Comparison of ENCODE assay signal across 15 cellular contexts in the genomic region with DNA sequence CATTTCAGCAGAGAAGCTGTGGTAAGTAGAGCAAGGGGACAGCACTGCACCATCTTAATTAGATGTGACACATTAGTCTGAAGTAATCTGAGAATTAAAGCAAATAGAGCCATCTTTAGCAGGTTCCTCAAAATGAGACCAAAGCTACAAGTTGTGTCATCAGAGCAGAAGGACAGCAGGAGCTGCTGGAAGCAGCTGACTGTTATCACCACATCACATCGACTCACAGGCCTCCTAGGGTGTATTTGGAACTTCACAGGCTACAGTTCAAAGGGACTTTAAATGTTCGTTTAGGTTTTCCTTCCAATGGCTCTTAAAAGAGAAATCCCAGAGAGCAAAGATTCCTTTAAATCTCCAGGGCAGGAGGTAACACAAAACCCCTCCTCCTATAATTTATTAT.
DNase-seq lines count a peak whose midpoint lies in the region; ATAC-seq, FAIRE-seq and TF ChIP-seq lines count a peak whose summit lies in the region.
"Had no signal": no experiment of that assay in that cellular context is flagged by ENCODE, and none has a peak within 500 bp of the region (broad histone marks: within the 10 kb centered on the region; RNA-seq: fewer than 3 reads in every experiment).

No MANE protein-coding gene starts in this region.

- TF ChIP-seq CTCF in K562 (IDR thresholded peaks at IDR 0.05 in 2 of 3, conservative IDR thresholded peaks at IDR 0.05 in 1 of 3; ENCODE audit: insufficient read depth in 2 of 3, low read depth in 1 of 3, low read length in 3 of 3) (peak in 1 of 3 experiments; percentile 20; a peak in 1 of 6 replicates), nephron progenitor cell (IDR thresholded peaks at IDR 0.05) (no peak), coronary artery (IDR thresholded peaks at IDR 0.05) (no peak), D721Med (IDR thresholded peaks at IDR 0.05; ENCODE audit: insufficient read depth, missing control alignments) (no peak), right atrium auricular region (IDR thresholded peaks at IDR 0.05) (no peak)

- H3K9ac ChIP-seq in K562 (ENCODE audit: insufficient read depth in 1 of 2, low read depth in 2 of 2, low read length in 2 of 2), result no peak overlapping the region

- H3K79me2 ChIP-seq in K562 (ENCODE audit: control insufficient read depth, insufficient read depth, low read length), result no peaks in the 10 kb centered on the region

- intact Hi-C loops in K562 (cut with micrococcal nuclease), result loop anchor here (2.0 to 10.0 kb wide), 6 partner anchors 60 to 523 kb away; a partner anchor contains a TSS

- ATAC-seq in K562, result peak; percentile 95
- ATAC-seq: activated T-cell treated with anti-CD3 and anti-CD28 coated beads, Interleukin-2, amount 50 U/mL, for 4 hours; gastrocnemius medialis had no signal

- H3K27me3 ChIP-seq in K562 (ENCODE audit: control insufficient read depth in 2 of 2, insufficient read depth in 2 of 2, low read length in 2 of 2) (no peaks in the 10 kb centered on the region), right atrium auricular region (no peaks in the 10 kb centered on the region)
- H3K27me3 ChIP-seq: gastrocnemius medialis, SJSA1, testis had no signal

- no peak overlapping the region for H3K4me3 Mint-ChIP-seq in nephron progenitor cell
- H3K4me3 Mint-ChIP-seq: activated T-cell treated with anti-CD3 and anti-CD28 coated beads, Interleukin-2, amount 50 U/mL, for 4 hours; CD8-positive, alpha-beta memory T cell had no signal

- H3K4me3 ChIP-seq in K562 (no peak overlapping the region), coronary artery (no peak overlapping the region), right atrium auricular region (no peak overlapping the region)
- H3K4me3 ChIP-seq: gastrocnemius medialis, SJSA1, smooth muscle cell, testis had no signal

- H3K9me3 ChIP-seq in K562 (replicated peaks; ENCODE audit: control insufficient read depth, insufficient read depth, low read depth, low read length), result no peaks in the 10 kb centered on the region
- H3K9me3 ChIP-seq in right atrium auricular region, result no peaks in the 10 kb centered on the region
- H3K9me3 ChIP-seq: gastrocnemius medialis, SJSA1, testis had no signal

- H3K27ac Mint-ChIP-seq in nephron progenitor cell, result peak overlapping the region; percentile 38
- H3K27ac Mint-ChIP-seq: CD8-positive, alpha-beta memory T cell had no signal

- peak overlapping the region; percentile 55 for H2AFZ ChIP-seq in K562 (ENCODE audit: low read depth, low read length)

- H3K27me3 Mint-ChIP-seq in nephron progenitor cell (ENCODE audit: low read depth, poor library complexity), result no peaks in the 10 kb centered on the region

- CTCF ChIA-PET in K562 (lab: Yijun Ruan, JAX; ENCODE audit: low intra/inter-chr PET ratio), result no interaction called here

- POLR2A ChIA-PET in K562 (lab: Yijun Ruan, JAX), result interaction anchor here (0.6 to 2.0 kb wide), 5 partner anchors 9 to 390 kb away, joined by 3 to 6 read pairs (median 4); a partner anchor contains a TSS

- H4K20me1 ChIP-seq in K562 (replicated peaks; ENCODE audit: control insufficient read depth, insufficient read depth, low read length), result no peaks in the 10 kb centered on the region

- BruUV-seq in K562 (replicated peaks; lab: Mats Ljungman, UMichigan), result no TSS peak

- H3K4me1 Mint-ChIP-seq in nephron progenitor cell, result peaks cover 29% of the 10 kb centered on the region
- H3K4me1 Mint-ChIP-seq: CD8-positive, alpha-beta memory T cell had no signal

- peaks cover 0 to 16% of the 10 kb centered on the region in 2 experiments; a peak in 2 of 5 replicates for H3K4me1 ChIP-seq in K562 (replicated peaks in 1 of 2; ENCODE audit: control insufficient read depth in 2 of 2, insufficient read depth in 2 of 2, low read length in 2 of 2)
- H3K4me1 ChIP-seq in right atrium auricular region, result no peaks in the 10 kb centered on the region
- H3K4me1 ChIP-seq: gastrocnemius medialis, SJSA1, testis had no signal

- WGBS in K562 (ENCODE audit: insufficient coverage, low coverage, missing lambda C conversion rate), result 0% methylated on average over 2 of the region's 2 CpGs

- no peaks in the 10 kb centered on the region for H3K36me3 Mint-ChIP-seq in nephron progenitor cell (ENCODE audit: low read depth)
- H3K36me3 Mint-ChIP-seq: CD8-positive, alpha-beta memory T cell had no signal

- H3K36me3 ChIP-seq in K562 (ENCODE audit: control insufficient read depth, insufficient read depth, low read length), result no peaks in the 10 kb centered on the region
- H3K36me3 ChIP-seq in right atrium auricular region, result no peaks in the 10 kb centered on the region
- H3K36me3 ChIP-seq: gastrocnemius medialis, SJSA1 had no signal

- no peaks in the 10 kb centered on the region for H3K9me3 Mint-ChIP-seq in nephron progenitor cell
- H3K9me3 Mint-ChIP-seq: activated T-cell treated with anti-CD3 and anti-CD28 coated beads, Interleukin-2, amount 50 U/mL, for 4 hours; CD8-positive, alpha-beta memory T cell had no signal

- 0 out of 2 replicates have a peak, but pooled peaks have one; percentile 32 for TF ChIP-seq EP300 in K562 (IDR thresholded peaks at IDR 0.05; ENCODE audit: low read length)

- peak; percentile 74 for FAIRE-seq in K562 (lab: Jason Lieb, UNC)
- FAIRE-seq in D721Med (lab: Jason Lieb, UNC), result no peak

- no peak overlapping the region for H3K27ac ChIP-seq in K562 (ENCODE audit: extremely low read depth, low read depth, low read length)
- no peak overlapping the region for H3K27ac ChIP-seq in coronary artery
- no peak overlapping the region for H3K27ac ChIP-seq in right atrium auricular region
- H3K27ac ChIP-seq: gastrocnemius medialis, SJSA1, testis had no signal

- H3K4me2 ChIP-seq in K562 (ENCODE audit: insufficient read depth, low read length), result no peak overlapping the region; the same call in 1 of the 2 replicates
- H3K4me2 ChIP-seq: smooth muscle cell had no signal

- in situ Hi-C loops in K562 (cut with MboI), result no loop called here

- no peaks in the 10 kb centered on the region for H3K9me1 ChIP-seq in K562 (ENCODE audit: control insufficient read depth, insufficient read depth, low read length)

- TF ChIP-seq POLR2A in K562 (conservative IDR thresholded peaks at IDR 0.05), result no peak

- peak; percentile 29 to 43 for TF ChIP-seq RAD21 in K562 (CRISPR knock-in tag; conservative IDR thresholded peaks at IDR 0.05 in 1 of 2, IDR thresholded peaks at IDR 0.05 in 1 of 2)

- DNase-seq in HCEC 1CT (peak; percentile 3), NCI-H69 (lab: John Stamatoyannopoulos, UW) (peak; percentile 57), K562 (ENCODE audit: extremely low read depth in 1 of 4, low spot score in 3 of 4) (peak in 2 of 4 experiments; percentile 54 to 76), nephron progenitor cell (no peak), HPDE6-E6E7 (ENCODE audit: extremely low spot score) (no peak), coronary artery (ENCODE audit: low spot score) (no peak), D721Med (ENCODE audit: insufficient read length, low spot score) (no peak), right atrium auricular region (ENCODE audit: low spot score) (no peak)
- DNase-seq: activated T-cell treated with anti-CD3 and anti-CD28 coated beads, Interleukin-2, amount 50 U/mL, for 4 hours; aorta; CD8-positive, alpha-beta memory T cell; gastrocnemius medialis; testis had no signal

TF ChIP-seq in K562, 482 proteins besides CTCF, POLR2A, EP300 and RAD21 (continues in another document):
- peak; percentile 73; the same call in 1 of the 2 replicates for TF ChIP-seq CTBP1 (IDR thresholded peaks at IDR 0.05; ENCODE audit: borderline replicate concordance)
- TF ChIP-seq SNRNP70 (optimal IDR thresholded peaks at IDR 0.05; ENCODE audit: low read depth, low read length), result no peak
- TF ChIP-seq, protein P1, sequence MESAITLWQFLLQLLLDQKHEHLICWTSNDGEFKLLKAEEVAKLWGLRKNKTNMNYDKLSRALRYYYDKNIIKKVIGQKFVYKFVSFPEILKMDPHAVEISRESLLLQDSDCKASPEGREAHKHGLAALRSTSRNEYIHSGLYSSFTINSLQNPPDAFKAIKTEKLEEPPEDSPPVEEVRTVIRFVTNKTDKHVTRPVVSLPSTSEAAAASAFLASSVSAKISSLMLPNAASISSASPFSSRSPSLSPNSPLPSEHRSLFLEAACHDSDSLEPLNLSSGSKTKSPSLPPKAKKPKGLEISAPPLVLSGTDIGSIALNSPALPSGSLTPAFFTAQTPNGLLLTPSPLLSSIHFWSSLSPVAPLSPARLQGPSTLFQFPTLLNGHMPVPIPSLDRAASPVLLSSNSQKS (CRISPR knock-in tag; IDR thresholded peaks at IDR 0.05), result no peak
- TF ChIP-seq, protein P2, sequence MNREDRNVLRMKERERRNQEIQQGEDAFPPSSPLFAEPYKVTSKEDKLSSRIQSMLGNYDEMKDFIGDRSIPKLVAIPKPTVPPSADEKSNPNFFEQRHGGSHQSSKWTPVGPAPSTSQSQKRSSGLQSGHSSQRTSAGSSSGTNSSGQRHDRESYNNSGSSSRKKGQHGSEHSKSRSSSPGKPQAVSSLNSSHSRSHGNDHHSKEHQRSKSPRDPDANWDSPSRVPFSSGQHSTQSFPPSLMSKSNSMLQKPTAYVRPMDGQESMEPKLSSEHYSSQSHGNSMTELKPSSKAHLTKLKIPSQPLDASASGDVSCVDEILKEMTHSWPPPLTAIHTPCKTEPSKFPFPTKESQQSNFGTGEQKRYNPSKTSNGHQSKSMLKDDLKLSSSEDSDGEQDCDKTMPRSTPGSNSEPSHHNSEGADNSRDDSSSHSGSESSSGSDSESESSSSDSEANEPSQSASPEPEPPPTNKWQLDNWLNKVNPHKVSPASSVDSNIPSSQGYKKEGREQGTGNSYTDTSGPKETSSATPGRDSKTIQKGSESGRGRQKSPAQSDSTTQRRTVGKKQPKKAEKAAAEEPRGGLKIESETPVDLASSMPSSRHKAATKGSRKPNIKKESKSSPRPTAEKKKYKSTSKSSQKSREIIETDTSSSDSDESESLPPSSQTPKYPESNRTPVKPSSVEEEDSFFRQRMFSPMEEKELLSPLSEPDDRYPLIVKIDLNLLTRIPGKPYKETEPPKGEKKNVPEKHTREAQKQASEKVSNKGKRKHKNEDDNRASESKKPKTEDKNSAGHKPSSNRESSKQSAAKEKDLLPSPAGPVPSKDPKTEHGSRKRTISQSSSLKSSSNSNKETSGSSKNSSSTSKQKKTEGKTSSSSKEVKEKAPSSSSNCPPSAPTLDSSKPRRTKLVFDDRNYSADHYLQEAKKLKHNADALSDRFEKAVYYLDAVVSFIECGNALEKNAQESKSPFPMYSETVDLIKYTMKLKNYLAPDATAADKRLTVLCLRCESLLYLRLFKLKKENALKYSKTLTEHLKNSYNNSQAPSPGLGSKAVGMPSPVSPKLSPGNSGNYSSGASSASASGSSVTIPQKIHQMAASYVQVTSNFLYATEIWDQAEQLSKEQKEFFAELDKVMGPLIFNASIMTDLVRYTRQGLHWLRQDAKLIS (CRISPR knock-in tag; IDR thresholded peaks at IDR 0.05), result no peak
- TF ChIP-seq STAG1 (CRISPR knock-in tag; IDR thresholded peaks at IDR 0.05; ENCODE audit: borderline replicate concordance), result no peak
- peak; percentile 47; the same call in 1 of the 2 replicates for TF ChIP-seq CEBPG (CRISPR knock-in tag; IDR thresholded peaks at IDR 0.05)
- peak; percentile 49 to 58; a peak in 3 of 4 replicates for TF ChIP-seq CEBPG (tag; conservative IDR thresholded peaks at IDR 0.05 in 1 of 2, IDR thresholded peaks at IDR 0.05 in 1 of 2)
- no peak for TF ChIP-seq CREB1 (IDR thresholded peaks at IDR 0.05)
- TF ChIP-seq CREB1 (CRISPR knock-in tag; IDR thresholded peaks at IDR 0.05), result 0 out of 2 replicates have a peak, but pooled peaks have one; percentile 26

Comparison
In these comparisons a context has a peak if more than half of its experiments do, and no peak if none do; other contexts are left out.
1. DNase-seq: peak in HCEC 1CT (single experiment) and NCI-H69 (single experiment); none in nephron progenitor cell (single experiment), HPDE6-E6E7 (single experiment), coronary artery (single experiment), D721Med (single experiment) and right atrium auricular region (single experiment).